ENCODE assay signal across 7 cellular contexts in the genomic region with DNA sequence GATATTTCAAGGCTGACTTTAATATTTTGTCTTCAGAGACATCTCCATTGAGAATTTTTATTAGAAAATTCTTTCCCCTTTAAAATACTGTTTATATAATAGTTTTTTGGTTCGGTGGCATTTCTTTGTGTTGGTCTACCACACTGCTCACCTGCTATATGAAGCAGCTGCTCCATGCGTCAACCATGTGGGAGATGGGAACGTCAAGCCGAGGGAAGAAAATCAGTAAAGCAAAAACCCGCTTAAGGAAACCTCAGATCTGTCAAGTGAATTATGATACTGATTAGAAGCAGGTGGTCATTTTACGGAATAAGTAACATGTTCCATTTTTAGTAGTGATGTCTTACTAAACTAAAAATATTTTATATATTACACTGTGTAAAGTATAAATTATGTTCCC. TPM values are rescaled to one million over a fixed set of nuclear protein-coding genes. Genes with fewer than 3 reads are reported as not detected.
"Had no signal": no experiment of that assay in that cellular context is flagged by ENCODE, and none has a peak within 500 bp of the region (broad histone marks: within the 10 kb centered on the region; RNA-seq: fewer than 3 reads in every experiment).

No MANE protein-coding gene starts in this region.

- H3K27ac Mint-ChIP-seq: GM23338, H9, IgD-negative memory B cell had no signal

- H3K27ac ChIP-seq: HL-60 had no signal

- H3K4me3 ChIP-seq: GM23338 had no signal

- H3K4me1 Mint-ChIP-seq: GM23338 had no signal

- H3K4me2 ChIP-seq: GM23338 had no signal

- DNase-seq: H9, HCEC 1CT, KBM-7 had no signal

- H3K4me3 Mint-ChIP-seq: GM23338, H9, IgD-negative memory B cell had no signal

- ATAC-seq: GM23338, HepG2 had no signal

- H3K9me3 Mint-ChIP-seq: IgD-negative memory B cell had no signal

- H2AFZ ChIP-seq: GM23338 had no signal

RNA-seq across cellular contexts. Expression of a gene that starts 5.6 kb away (rescaled TPM):
- polyA plus RNA-seq: IgD-negative memory B cell had no signal
